Comparison of ENCODE assay signal across 22 cellular contexts in the genomic region with DNA sequence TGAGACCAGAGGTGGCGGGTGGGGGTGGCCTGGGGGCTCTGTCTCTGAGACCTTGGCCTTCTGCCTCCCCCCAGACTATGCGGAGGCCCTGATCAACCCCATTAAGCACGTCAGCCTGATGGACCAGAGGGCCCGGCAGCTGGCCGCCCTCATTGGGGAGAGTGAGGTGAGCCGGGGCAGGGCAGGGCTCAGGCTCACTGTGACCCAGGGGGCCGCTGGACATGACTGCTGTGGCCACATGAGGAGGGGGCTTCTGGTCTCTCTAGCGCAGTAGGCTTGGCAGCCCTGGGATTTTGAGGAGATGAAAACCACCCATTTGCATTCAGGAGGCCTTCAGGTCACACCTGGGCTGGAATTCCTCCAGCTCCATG. TPM values are rescaled to one million over a fixed set of nuclear protein-coding genes. Genes with fewer than 3 reads are reported as not detected.
DNase-seq lines count a peak whose midpoint lies in the region; ATAC-seq, FAIRE-seq and TF ChIP-seq lines count a peak whose summit lies in the region.
"Had no signal": no experiment of that assay in that cellular context is flagged by ENCODE, and none has a peak within 500 bp of the region (broad histone marks: within the 10 kb centered on the region; RNA-seq: fewer than 3 reads in every experiment).

No MANE protein-coding gene starts in this region.

- 0 out of 2 replicates have a peak overlapping the region, but pooled peaks have one; percentile 32 for H3K27ac ChIP-seq in GM23338 (ENCODE audit: low read depth)
- H3K27ac ChIP-seq in RWPE1: peak overlapping the region; percentile 99
- H3K27ac ChIP-seq in mesenchymal stem cell (ENCODE audit: low read length, poor library complexity, severe bottlenecking): no peak overlapping the region
- H3K27ac ChIP-seq: HL-60, KMS-11 had no signal

- TF ChIP-seq CTCF in GM23338 (conservative IDR thresholded peaks at IDR 0.05; ENCODE audit: low read depth in 2 of 2) (no peak), RWPE1 (conservative IDR thresholded peaks at IDR 0.05; ENCODE audit: low read depth) (no peak)

- H3K4me3 ChIP-seq in GM23338 (no peak overlapping the region), mesenchymal stem cell (ENCODE audit: insufficient read depth in 1 of 2, low read depth in 1 of 2, low read length in 2 of 2) (no peak overlapping the region)
- H3K4me3 ChIP-seq: HAP-1 had no signal

- peaks cover 16% of the 10 kb centered on the region for H3K79me1 ChIP-seq in mesenchymal stem cell (replicated peaks; ENCODE audit: low read length, poor library complexity, severe bottlenecking)

- no peak overlapping the region for H3K23ac ChIP-seq in mesenchymal stem cell (ENCODE audit: low read length in 2 of 2)

- H3K4me1 ChIP-seq in GM23338 (ENCODE audit: insufficient read depth) (0 out of 2 replicates have a peak, but pooled peaks cover 8% of the 10 kb centered on the region), mesenchymal stem cell (ENCODE audit: control insufficient read depth, insufficient read depth, low read depth, low read length) (peaks cover 36% of the 10 kb centered on the region)

- intact Hi-C loops in sciatic nerve (cut with DNase I): no loop called here

- no peak overlapping the region for H4K8ac ChIP-seq in mesenchymal stem cell (ENCODE audit: low read length)

- H3K4me3 Mint-ChIP-seq in GM23338: no peak overlapping the region
- no peak overlapping the region for H3K4me3 Mint-ChIP-seq in stimulated activated effector memory CD8-positive, alpha-beta T cell treated with anti-CD3 and anti-CD28 coated beads, Interleukin-12 subunit alpha, Interleukin-12 subunit beta, amount 100 ng/mL, for 72 hours
- H3K4me3 Mint-ChIP-seq: CD4-positive, alpha-beta T cell had no signal

- POLR2A ChIA-PET in RWPE1 (lab: Yijun Ruan, JAX; ENCODE audit: low non-redundant PET): interaction anchor here (1.0 kb wide), 1 partner anchor 17 kb away, joined by 3 read pairs; a partner anchor contains a TSS

- H3K36me3 ChIP-seq in GM23338 (ENCODE audit: insufficient read depth) (peaks cover 6% of the 10 kb centered on the region), mesenchymal stem cell (ENCODE audit: control insufficient read depth in 1 of 2, insufficient read depth in 2 of 2, low read depth in 1 of 2, low read length in 2 of 2) (peaks cover 69 to 93% of the 10 kb centered on the region in 2 experiments)

- H3K4me1 Mint-ChIP-seq in GM23338: peaks cover 17% of the 10 kb centered on the region
- peaks cover 38% of the 10 kb centered on the region for H3K4me1 Mint-ChIP-seq in stimulated activated effector memory CD8-positive, alpha-beta T cell treated with anti-CD3 and anti-CD28 coated beads, Interleukin-12 subunit alpha, Interleukin-12 subunit beta, amount 100 ng/mL, for 72 hours

- no peak overlapping the region for H3K4ac ChIP-seq in mesenchymal stem cell (ENCODE audit: low read depth in 1 of 2, low read length in 2 of 2)

- H2BK120ac ChIP-seq in mesenchymal stem cell (ENCODE audit: low read depth, low read length): no peak overlapping the region

- no peaks in the 10 kb centered on the region for H3K79me2 ChIP-seq in GM23338 (replicated peaks; ENCODE audit: insufficient read depth)

- no peak overlapping the region for H3K14ac ChIP-seq in mesenchymal stem cell (ENCODE audit: low read length in 2 of 2)

- H2BK12ac ChIP-seq in mesenchymal stem cell (ENCODE audit: low read length in 2 of 2): peak overlapping the region in 1 of 2 experiments; percentile 32

- H3K27me3 Mint-ChIP-seq in GM23338 (ENCODE audit: insufficient read depth, low read depth, poor library complexity): peaks cover 10% of the 10 kb centered on the region
- H3K27me3 Mint-ChIP-seq: CD4-positive, alpha-beta T cell had no signal

- FAIRE-seq in H54 (lab: Jason Lieb, UNC): no peak
- FAIRE-seq: RCC 7860 had no signal

- peaks cover 72% of the 10 kb centered on the region for H3K36me3 Mint-ChIP-seq in GM23338 (ENCODE audit: low read depth)
- peaks cover 51% of the 10 kb centered on the region for H3K36me3 Mint-ChIP-seq in stimulated activated effector memory CD8-positive, alpha-beta T cell treated with anti-CD3 and anti-CD28 coated beads, Interleukin-12 subunit alpha, Interleukin-12 subunit beta, amount 100 ng/mL, for 72 hours

- DNase-seq in GM23338 (ENCODE audit: low spot score) (no peak), RWPE1 (ENCODE audit: low spot score) (no peak), mesenchymal stem cell (no peak), H54 (ENCODE audit: insufficient read length, low spot score) (no peak), sciatic nerve (ENCODE audit: low spot score) (no peak), NCI-H1694 treated with DMSO at 0.1 percent for 48 hours (lab: John Stamatoyannopoulos, UW) (no peak)
- no peak for DNase-seq in stimulated activated effector memory CD8-positive, alpha-beta T cell treated with anti-CD3 and anti-CD28 coated beads, Interleukin-12 subunit alpha, Interleukin-12 subunit beta, amount 100 ng/mL, for 72 hours (ENCODE audit: low spot score in 2 of 2)
- DNase-seq: CD4-positive, alpha-beta T cell; COR-L47; DMS79; NCI-H1092 treated with DMSO at 0.1 percent for 48 hours; NCI-H146; NCI-H2081 treated with DMSO at 0.1 percent for 48 hours; NCI-H446; OCI-M1; SW 1271 had no signal

- CTCF ChIA-PET in RWPE1 (lab: Yijun Ruan, JAX): interaction anchor here (0.6 to 1.8 kb wide), 5 partner anchors 12 to 1714 kb away, joined by 3 to 6 read pairs (median 4); a partner anchor contains a TSS

- peak overlapping the region; percentile 28 for H4K91ac ChIP-seq in mesenchymal stem cell (ENCODE audit: low read length)

- no peak overlapping the region for H3K27ac Mint-ChIP-seq in GM23338
- peak overlapping the region; percentile 60 for H3K27ac Mint-ChIP-seq in stimulated activated effector memory CD8-positive, alpha-beta T cell treated with anti-CD3 and anti-CD28 coated beads, Interleukin-12 subunit alpha, Interleukin-12 subunit beta, amount 100 ng/mL, for 72 hours
- H3K27ac Mint-ChIP-seq: CD4-positive, alpha-beta T cell had no signal

- H3K9me3 ChIP-seq in mesenchymal stem cell (ENCODE audit: control insufficient read depth, low read length): no peaks in the 10 kb centered on the region
- H3K9me3 ChIP-seq: BE2C, HAP-1 had no signal

- H3K27me3 ChIP-seq in GM23338 (ENCODE audit: insufficient read depth) (no peaks in the 10 kb centered on the region), mesenchymal stem cell (ENCODE audit: control insufficient read depth in 1 of 2, insufficient read depth in 1 of 2, low read length in 2 of 2) (no peaks in the 10 kb centered on the region)
- H3K27me3 ChIP-seq: BE2C had no signal

- H2AFZ ChIP-seq in GM23338: no peak overlapping the region
- no peak overlapping the region for H2AFZ ChIP-seq in mesenchymal stem cell (ENCODE audit: low read depth, low read length)

- H3K9me2 ChIP-seq in GM23338 (ENCODE audit: insufficient read depth): no peaks in the 10 kb centered on the region

- no peak overlapping the region for H2BK5ac ChIP-seq in mesenchymal stem cell (ENCODE audit: low read depth, low read length, poor library complexity, severe bottlenecking)

- no peak overlapping the region for H3K9ac ChIP-seq in mesenchymal stem cell (ENCODE audit: low read length)
- H3K9ac ChIP-seq: KMS-11 had no signal

- peak overlapping the region; percentile 12 for H2BK15ac ChIP-seq in mesenchymal stem cell (ENCODE audit: low read depth, poor library complexity, severe bottlenecking)

- H2AK5ac ChIP-seq in mesenchymal stem cell (ENCODE audit: low read length, severe bottlenecking): no peak overlapping the region

- TF ChIP-seq POLR2A in H54 (IDR thresholded peaks at IDR 0.05; ENCODE audit: low read depth, low read length): no peak

- WGBS in mesenchymal stem cell: 96% methylated on average over 8 of the region's 8 CpGs

- H3K9me3 Mint-ChIP-seq in GM23338: no peaks in the 10 kb centered on the region; the same call in 2 of the 3 replicates
- no peaks in the 10 kb centered on the region for H3K9me3 Mint-ChIP-seq in stimulated activated effector memory CD8-positive, alpha-beta T cell treated with anti-CD3 and anti-CD28 coated beads, Interleukin-12 subunit alpha, Interleukin-12 subunit beta, amount 100 ng/mL, for 72 hours
- H3K9me3 Mint-ChIP-seq: CD4-positive, alpha-beta T cell had no signal

- no peak overlapping the region for H3K4me2 ChIP-seq in GM23338
- H3K4me2 ChIP-seq in mesenchymal stem cell (ENCODE audit: low read length, poor library complexity, severe bottlenecking): no peak overlapping the region
- H3K4me2 ChIP-seq: KMS-11 had no signal

- H3F3A ChIP-seq in GM23338 (replicated peaks; ENCODE audit: low read depth): peaks cover 12% of the 10 kb centered on the region; the same call in 1 of the 2 replicates

- H4K20me1 ChIP-seq in GM23338 (replicated peaks; ENCODE audit: insufficient read depth): 0 out of 2 replicates have a peak, but pooled peaks cover 4% of the 10 kb centered on the region

- no peak overlapping the region for H3K18ac ChIP-seq in mesenchymal stem cell (ENCODE audit: low read depth in 1 of 2, low read length in 2 of 2)

- ATAC-seq in GM23338 (no peak), sciatic nerve (no peak)
- no peak for ATAC-seq in stimulated activated effector memory CD8-positive, alpha-beta T cell treated with anti-CD3 and anti-CD28 coated beads, Interleukin-12 subunit alpha, Interleukin-12 subunit beta, amount 100 ng/mL, for 72 hours
- ATAC-seq: Right ventricle myocardium inferior had no signal

TF ChIP-seq in GM23338, 12 proteins besides CTCF, POLR2A, EP300 and RAD21 (continues in another document):
- no peak for TF ChIP-seq EZH2phosphoT487 (IDR thresholded peaks at IDR 0.05; ENCODE audit: unreplicated experiment)

RNA-seq across cellular contexts. Expression of a gene that starts 12.6 kb away (rescaled TPM):
- 89.8 and 103 TPM in 2 replicates for total RNA-seq in GM23338 (2014; rRNA removed; shearing (Covaris generic))
- 28.1 and 30.9 TPM in 2 replicates for polyA plus RNA-seq in GM23338 (2016; fragmentation: Nextera tagmentation; extraction: Ambion mirVana)
- 22.4 TPM for polyA plus RNA-seq in mesenchymal stem cell (2013, experiment 1 of 2)
- 21.6 TPM for polyA plus RNA-seq in mesenchymal stem cell (2013, experiment 2 of 2)
- 23.6 TPM for total RNA-seq in sciatic nerve

RNA-seq across cellular contexts. Expression of a gene that starts 17.2 kb away (rescaled TPM):
- total RNA-seq in GM23338 (2014; rRNA removed; shearing (Covaris generic)): 283 and 315 TPM in 2 replicates
- polyA plus RNA-seq in GM23338 (2016; fragmentation: Nextera tagmentation; extraction: Ambion mirVana): 250 and 418 TPM in 2 replicates
- polyA plus RNA-seq in mesenchymal stem cell (2013, experiment 1 of 2): 279 TPM
- 281 TPM for polyA plus RNA-seq in mesenchymal stem cell (2013, experiment 2 of 2)
- 48.8 TPM for total RNA-seq in sciatic nerve

RNA-seq across cellular contexts. Expression of a gene that starts 20.5 kb away (rescaled TPM):
- total RNA-seq in GM23338 (2014; rRNA removed; shearing (Covaris generic)): 45.8 and 46.4 TPM in 2 replicates
- polyA plus RNA-seq in GM23338 (2016; fragmentation: Nextera tagmentation; extraction: Ambion mirVana): 45.5 and 46.3 TPM in 2 replicates
- polyA plus RNA-seq in mesenchymal stem cell (2013, experiment 1 of 2): 69.6 TPM
- polyA plus RNA-seq in mesenchymal stem cell (2013, experiment 2 of 2): 70.6 TPM
- 47.4 TPM for total RNA-seq in sciatic nerve

RNA-seq across cellular contexts. Expression of a gene that starts 21.7 kb away (rescaled TPM):
- total RNA-seq in GM23338 (2014; rRNA removed; shearing (Covaris generic)): 32.5 and 35.6 TPM in 2 replicates
- 16.3 and 17.7 TPM in 2 replicates for polyA plus RNA-seq in GM23338 (2016; fragmentation: Nextera tagmentation; extraction: Ambion mirVana)
- polyA plus RNA-seq in mesenchymal stem cell (2013, experiment 1 of 2): 25.9 TPM
- 24.6 TPM for polyA plus RNA-seq in mesenchymal stem cell (2013, experiment 2 of 2)
- 34.4 TPM for total RNA-seq in sciatic nerve

RNA-seq across cellular contexts. Expression of a gene that starts 23.0 kb away (rescaled TPM):
- total RNA-seq in GM23338 (2014; rRNA removed; shearing (Covaris generic)): 31.4 and 35.0 TPM in 2 replicates
- polyA plus RNA-seq in GM23338 (2016; fragmentation: Nextera tagmentation; extraction: Ambion mirVana): 201 and 221 TPM in 2 replicates
- polyA plus RNA-seq in mesenchymal stem cell (2013, experiment 1 of 2): 70.1 TPM
- polyA plus RNA-seq in mesenchymal stem cell (2013, experiment 2 of 2): 68.6 TPM
- total RNA-seq in sciatic nerve: 56.2 TPM
